ENCODE assay signal across 24 cellular contexts in the genomic region with DNA sequence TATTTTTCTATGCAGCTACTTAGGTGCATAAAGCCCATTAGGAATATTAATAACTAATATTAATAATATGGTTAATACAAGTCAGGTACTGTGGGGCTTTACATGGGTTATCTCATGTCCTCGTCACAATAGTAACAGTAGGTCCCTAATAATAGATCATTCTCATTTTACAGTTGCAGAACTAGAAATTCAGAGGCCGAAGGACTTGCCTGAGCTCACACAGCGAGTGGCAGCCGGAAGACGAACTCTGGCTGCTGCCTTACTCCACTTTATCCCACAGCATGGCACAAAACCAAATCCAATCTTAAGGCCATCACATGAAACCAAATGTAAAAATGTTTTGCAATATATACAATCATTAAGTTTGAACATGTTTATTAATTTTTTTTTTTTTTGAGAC. TPM values are rescaled to one million over a fixed set of nuclear protein-coding genes. Genes with fewer than 3 reads are reported as not detected.
DNase-seq lines count a peak whose midpoint lies in the region; ATAC-seq lines count a peak whose summit lies in the region.
"Had no signal": no experiment of that assay in that cellular context is flagged by ENCODE, and none has a peak within 500 bp of the region (broad histone marks: within the 10 kb centered on the region; RNA-seq: fewer than 3 reads in every experiment).

No MANE protein-coding gene starts in this region.

- H2BK5ac ChIP-seq in trophoblast cell (ENCODE audit: low read depth, low read length, poor library complexity): no peak overlapping the region

- H3K27ac Mint-ChIP-seq in activated T-cell treated with anti-CD3 and anti-CD28 coated beads, Interleukin-2, amount 50 U/mL, for 72 hours: peak overlapping the region; percentile 65
- H3K27ac Mint-ChIP-seq in activated T-cell treated with anti-CD3 and anti-CD28 coated beads, Interleukin-2, amount 50 U/mL, for 24 hours: no peak overlapping the region
- H3K27ac Mint-ChIP-seq in central memory CD8-positive, alpha-beta T cell (ENCODE audit: low read depth): peak overlapping the region; percentile 98
- no peak overlapping the region for H3K27ac Mint-ChIP-seq in activated CD4-positive, alpha-beta T cell treated with anti-CD3 and anti-CD28 coated beads for 36 hours

- H3K27me3 Mint-ChIP-seq in activated T-cell treated with anti-CD3 and anti-CD28 coated beads, Interleukin-2, amount 50 U/mL, for 72 hours (ENCODE audit: low read depth): no peaks in the 10 kb centered on the region
- no peaks in the 10 kb centered on the region for H3K27me3 Mint-ChIP-seq in activated T-cell treated with anti-CD3 and anti-CD28 coated beads, Interleukin-2, amount 50 U/mL, for 24 hours
- no peaks in the 10 kb centered on the region for H3K27me3 Mint-ChIP-seq in central memory CD8-positive, alpha-beta T cell
- no peaks in the 10 kb centered on the region for H3K27me3 Mint-ChIP-seq in activated CD4-positive, alpha-beta T cell treated with anti-CD3 and anti-CD28 coated beads for 36 hours
- H3K27me3 Mint-ChIP-seq: activated CD4-positive, alpha-beta T cell treated with anti-CD3 and anti-CD28 coated beads, Interleukin-2, amount 10 ng/mL, durations not matched to agents 24 days and 14 days; stimulated activated naive B cell treated with anti-CD40 and anti-IgM and Interleukin-4, amounts not matched to agents 10 μg/mL and 1 μg/mL and 100 μg/mL, for 72 hours had no signal

- H3K27me3 ChIP-seq in Karpas-422 (ENCODE audit: low read length) (no peaks in the 10 kb centered on the region), trophoblast cell (ENCODE audit: insufficient read depth, low read length) (no peaks in the 10 kb centered on the region)

- no peak for ATAC-seq in activated T-cell treated with anti-CD3 and anti-CD28 coated beads, Interleukin-2, amount 50 U/mL, for 72 hours (replicated peaks in 1 of 2)
- no peak for ATAC-seq in central memory CD8-positive, alpha-beta T cell (replicated peaks; ENCODE audit: extremely low read depth, poor library complexity, severe bottlenecking)
- no peak for ATAC-seq in activated CD4-positive, alpha-beta T cell treated with anti-CD3 and anti-CD28 coated beads for 36 hours
- ATAC-seq: left cardiac atrium, sciatic nerve had no signal

- intact Hi-C loops in activated CD4-positive, alpha-beta T cell treated with anti-CD3 and anti-CD28 coated beads for 36 hours (cut with DNase I, micrococcal nuclease): loop anchor here in 1 of 2 experiments (5.0 kb wide), 1 partner anchor 76 kb away; no protein-coding TSS in a partner anchor

- 0 out of 2 replicates have a peak, but pooled peaks cover 3% of the 10 kb centered on the region for H4K20me1 ChIP-seq in Karpas-422 (ENCODE audit: insufficient read depth, low read depth, low read length)

- H3K18ac ChIP-seq in trophoblast cell (ENCODE audit: low read length): no peak overlapping the region

- no peak overlapping the region for H3K23ac ChIP-seq in trophoblast cell (ENCODE audit: low read length)

- no CpG with 5 or more reads among the region's 5 CpGs for WGBS in trophoblast cell (ENCODE audit: extremely low coverage, insufficient coverage, insufficient read length)

- H2AK5ac ChIP-seq in trophoblast cell (ENCODE audit: low read length): no peak overlapping the region

- H3K79me2 ChIP-seq in Karpas-422 (ENCODE audit: low read length) (peaks cover 99% of the 10 kb centered on the region), trophoblast cell (ENCODE audit: control insufficient read depth, insufficient read depth, low read length, poor library complexity) (peaks cover 9% of the 10 kb centered on the region)

- DNase-seq in activated T-cell treated with anti-CD3 and anti-CD28 coated beads, Interleukin-2, amount 50 U/mL, for 72 hours: no peak
- no peak for DNase-seq in activated T-cell treated with anti-CD3 and anti-CD28 coated beads, Interleukin-2, amount 50 U/mL, for 24 hours
- DNase-seq in Karpas-422 (no peak), trophoblast cell (no peak), nucleus accumbens (lab: John Stamatoyannopoulos, UW) (no peak)
- no peak for DNase-seq in central memory CD8-positive, alpha-beta T cell (ENCODE audit: low spot score in 2 of 2)
- no peak for DNase-seq in stimulated activated CD4-positive, alpha-beta T cell treated with anti-CD3 and anti-CD28 coated beads, Interleukin-4, amount 100 ng/mL, for 1 hour
- no peak for DNase-seq in activated CD4-positive, alpha-beta T cell treated with anti-CD3 and anti-CD28 coated beads for 36 hours
- DNase-seq: 8988T; anterior cingulate cortex; cortex of kidney; DMS153; Kasumi-1; left cardiac atrium; NCI-H146; NCI-H446 treated with DMSO at 0.1 percent for 48 hours; stimulated activated CD4-positive, alpha-beta T cell treated with anti-CD3 and anti-CD28 coated beads, Interleukin-4, amount 100 ng/mL, for 4 hours; stimulated activated naive B cell treated with anti-CD40 and anti-IgM and Interleukin-4, amounts not matched to agents 10 μg/mL and 1 μg/mL and 100 μg/mL, for 72 hours had no signal

- peak overlapping the region; percentile 34 for H3K4ac ChIP-seq in trophoblast cell (ENCODE audit: low read depth, low read length)

- H4K8ac ChIP-seq in trophoblast cell (ENCODE audit: low read depth, low read length): no peak overlapping the region

- H3K14ac ChIP-seq in trophoblast cell (ENCODE audit: low read length): no peak overlapping the region

- H3K9me2 ChIP-seq in Karpas-422 (replicated peaks; ENCODE audit: insufficient read depth, low read length): no peaks in the 10 kb centered on the region

- H3K4me3 Mint-ChIP-seq in activated T-cell treated with anti-CD3 and anti-CD28 coated beads, Interleukin-2, amount 50 U/mL, for 72 hours: peak overlapping the region in 1 of 2 donors; percentile 19
- no peak overlapping the region for H3K4me3 Mint-ChIP-seq in activated T-cell treated with anti-CD3 and anti-CD28 coated beads, Interleukin-2, amount 50 U/mL, for 24 hours
- H3K4me3 Mint-ChIP-seq in central memory CD8-positive, alpha-beta T cell: no peak overlapping the region
- H3K4me3 Mint-ChIP-seq in activated CD4-positive, alpha-beta T cell treated with anti-CD3 and anti-CD28 coated beads for 36 hours: no peak overlapping the region

- H3K36me3 ChIP-seq in Karpas-422 (ENCODE audit: insufficient read depth, low read length) (peaks cover 90% of the 10 kb centered on the region), trophoblast cell (ENCODE audit: control insufficient read depth in 1 of 2, insufficient read depth in 2 of 2, low read length in 2 of 2) (peaks cover 14 to 15% of the 10 kb centered on the region in 2 experiments)
- H3K36me3 ChIP-seq: prostate gland had no signal

- peaks cover 68% of the 10 kb centered on the region for H3K4me1 Mint-ChIP-seq in activated T-cell treated with anti-CD3 and anti-CD28 coated beads, Interleukin-2, amount 50 U/mL, for 72 hours (ENCODE audit: low read depth)
- peaks cover 77% of the 10 kb centered on the region for H3K4me1 Mint-ChIP-seq in activated T-cell treated with anti-CD3 and anti-CD28 coated beads, Interleukin-2, amount 50 U/mL, for 24 hours (ENCODE audit: low read depth)
- peaks cover 67% of the 10 kb centered on the region for H3K4me1 Mint-ChIP-seq in central memory CD8-positive, alpha-beta T cell
- peaks cover 72% of the 10 kb centered on the region for H3K4me1 Mint-ChIP-seq in activated CD4-positive, alpha-beta T cell treated with anti-CD3 and anti-CD28 coated beads for 36 hours

- peaks cover 14 to 38% of the 10 kb centered on the region in 2 donors for H3K36me3 Mint-ChIP-seq in activated T-cell treated with anti-CD3 and anti-CD28 coated beads, Interleukin-2, amount 50 U/mL, for 72 hours (ENCODE audit: insufficient read depth in 2 of 2)
- peaks cover 77% of the 10 kb centered on the region for H3K36me3 Mint-ChIP-seq in activated T-cell treated with anti-CD3 and anti-CD28 coated beads, Interleukin-2, amount 50 U/mL, for 24 hours (ENCODE audit: low read depth)
- H3K36me3 Mint-ChIP-seq in central memory CD8-positive, alpha-beta T cell (ENCODE audit: insufficient read depth): peaks cover 50% of the 10 kb centered on the region
- H3K36me3 Mint-ChIP-seq in activated CD4-positive, alpha-beta T cell treated with anti-CD3 and anti-CD28 coated beads for 36 hours (ENCODE audit: low read depth): peaks cover 59% of the 10 kb centered on the region

- H3K9ac ChIP-seq in Karpas-422 (ENCODE audit: low read length) (no peak overlapping the region), trophoblast cell (ENCODE audit: low read length) (no peak overlapping the region)

- H2BK120ac ChIP-seq in trophoblast cell (ENCODE audit: insufficient read depth, low read length, poor library complexity): no peak overlapping the region

- H4K12ac ChIP-seq in trophoblast cell (ENCODE audit: low read depth, low read length): no peak overlapping the region

- CTCF ChIA-PET in activated CD4-positive, alpha-beta T cell treated with anti-CD3 and anti-CD28 coated beads for 36 hours (lab: Charles Lee): interaction anchor here (1.8 kb wide), 1 partner anchor 58 kb away, joined by 6 read pairs; no protein-coding TSS in a partner anchor

- H3K4me3 ChIP-seq in Karpas-422 (ENCODE audit: low read length): no peak overlapping the region
- H3K4me3 ChIP-seq in trophoblast cell (ENCODE audit: low read depth, low read length): no peak overlapping the region
- H3K4me3 ChIP-seq: prostate gland, SK-N-MC had no signal

- H3K27ac ChIP-seq in Karpas-422 (ENCODE audit: low read length) (0 out of 2 replicates have a peak overlapping the region, but pooled peaks have one; percentile 31), trophoblast cell (ENCODE audit: low read depth, low read length) (no peak overlapping the region)
- H3K27ac ChIP-seq: prostate gland, SK-N-MC had no signal

- no peaks in the 10 kb centered on the region for H3K9me3 Mint-ChIP-seq in activated T-cell treated with anti-CD3 and anti-CD28 coated beads, Interleukin-2, amount 50 U/mL, for 72 hours
- H3K9me3 Mint-ChIP-seq in activated T-cell treated with anti-CD3 and anti-CD28 coated beads, Interleukin-2, amount 50 U/mL, for 24 hours: no peaks in the 10 kb centered on the region
- no peaks in the 10 kb centered on the region for H3K9me3 Mint-ChIP-seq in central memory CD8-positive, alpha-beta T cell
- no peaks in the 10 kb centered on the region for H3K9me3 Mint-ChIP-seq in activated CD4-positive, alpha-beta T cell treated with anti-CD3 and anti-CD28 coated beads for 36 hours (ENCODE audit: low read depth)
- H3K9me3 Mint-ChIP-seq: activated CD4-positive, alpha-beta T cell treated with anti-CD3 and anti-CD28 coated beads, Interleukin-2, amount 10 ng/mL, durations not matched to agents 24 days and 14 days; activated naive CD4-positive, alpha-beta T cell treated with anti-CD3 and anti-CD28 coated beads for 36 hours; stimulated activated naive B cell treated with anti-CD40 and anti-IgM and Interleukin-4, amounts not matched to agents 10 μg/mL and 1 μg/mL and 100 μg/mL, for 72 hours; T-helper 1 cell treated with Interleukin-12 subunit alpha and Interleukin-12 subunit beta and Interleukin-4 antibody, amounts not matched to agents 30 μg/mL and 1 μg/mL, for 36 hours had no signal

- POLR2A ChIA-PET in activated CD4-positive, alpha-beta T cell treated with anti-CD3 and anti-CD28 coated beads for 36 hours (lab: Charles Lee): interaction anchor here (1.0 kb wide), 1 partner anchor 15 kb away, joined by 11 read pairs; no protein-coding TSS in a partner anchor

- no peak overlapping the region for H4K91ac ChIP-seq in trophoblast cell (ENCODE audit: low read depth, low read length)

- H3K79me1 ChIP-seq in trophoblast cell (ENCODE audit: low read length): no peaks in the 10 kb centered on the region

- H3K4me2 ChIP-seq in Karpas-422 (ENCODE audit: low read depth, low read length, poor library complexity, severe bottlenecking) (peak overlapping the region; percentile 4), trophoblast cell (ENCODE audit: low read length) (no peak overlapping the region)

- H3K9me3 ChIP-seq in Karpas-422 (ENCODE audit: low read length) (no peaks in the 10 kb centered on the region), trophoblast cell (ENCODE audit: insufficient read depth, low read depth, low read length) (no peaks in the 10 kb centered on the region)
- H3K9me3 ChIP-seq: prostate gland had no signal

- H3K4me1 ChIP-seq in Karpas-422 (ENCODE audit: low read length) (peaks cover 79% of the 10 kb centered on the region), trophoblast cell (ENCODE audit: control insufficient read depth in 1 of 2, insufficient read depth in 2 of 2, low read length in 2 of 2) (peaks cover 5% of the 10 kb centered on the region in 2 experiments)
- H3K4me1 ChIP-seq: prostate gland had no signal

- H2AFZ ChIP-seq in Karpas-422 (ENCODE audit: low read length) (no peak overlapping the region), trophoblast cell (ENCODE audit: insufficient read depth, low read length, poor library complexity) (no peak overlapping the region)

- H2BK12ac ChIP-seq in trophoblast cell (ENCODE audit: low read length): no peak overlapping the region

RNA-seq across cellular contexts. Expression of gene GNA13, which starts 13.6 kb away (rescaled TPM):
- 10 to 100 TPM; 79.0 to 85.8 TPM for total RNA-seq in activated T-cell treated with anti-CD3 and anti-CD28 coated beads, Interleukin-2, amount 50 U/mL, for 72 hours
- total RNA-seq in Karpas-422 (2014; rRNA removed; shearing (Covaris generic); ENCODE audit: low replicate concordance): 123 and 352 TPM in 2 replicates
- polyA plus RNA-seq in trophoblast cell (2013): 86.8 and 89.6 TPM in 2 replicates
- total RNA-seq in activated CD4-positive, alpha-beta T cell treated with anti-CD3 and anti-CD28 coated beads for 36 hours: 10 to 100 TPM; 45.9 to 47.3 TPM

Comparison
In these comparisons a context has a peak if more than half of its experiments do, and no peak if none do; other contexts are left out.
1. H3K27ac Mint-ChIP-seq: peak in activated T-cell treated with anti-CD3 and anti-CD28 coated beads, Interleukin-2, amount 50 U/mL, for 72 hours (single experiment) and central memory CD8-positive, alpha-beta T cell (single experiment); none in activated T-cell treated with anti-CD3 and anti-CD28 coated beads, Interleukin-2, amount 50 U/mL, for 24 hours (single experiment) and activated CD4-positive, alpha-beta T cell treated with anti-CD3 and anti-CD28 coated beads for 36 hours (single experiment).